ENCODE assay signal across 14 cellular contexts in the genomic region with DNA sequence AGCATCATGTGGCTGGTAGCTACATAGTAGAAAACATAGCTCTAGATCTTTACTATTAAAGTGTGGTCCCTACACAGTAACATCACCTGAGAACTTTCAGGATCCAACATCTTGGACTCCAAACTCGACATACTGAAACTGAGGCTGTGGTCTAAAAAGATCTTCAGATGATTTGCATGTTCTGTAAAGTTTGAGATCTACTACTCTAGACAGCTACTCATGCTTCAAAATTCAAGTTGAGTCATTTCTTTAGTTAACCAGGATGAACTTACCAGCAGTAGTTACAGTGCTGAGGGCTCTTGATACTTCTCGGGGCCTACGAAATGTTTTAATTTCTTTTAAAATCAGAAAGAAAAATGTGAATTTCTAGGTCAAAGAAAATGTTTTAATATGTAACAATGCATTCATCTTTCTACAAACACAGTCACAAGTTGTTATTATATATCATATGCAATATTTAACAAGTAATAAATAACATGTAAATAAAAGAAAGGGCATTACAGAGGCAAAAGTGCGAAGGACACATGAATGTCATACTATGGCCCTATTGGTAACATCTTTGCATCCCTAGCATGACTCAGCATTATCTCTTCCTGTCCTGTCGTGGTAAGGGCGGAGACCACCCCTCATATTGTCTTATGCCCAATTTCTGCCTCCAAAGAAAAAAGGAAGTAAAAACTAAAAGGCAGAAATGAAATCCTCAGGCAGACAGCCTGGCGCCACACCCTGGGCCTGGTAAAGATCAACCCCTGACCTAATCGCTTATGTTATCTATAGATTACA.
DNase-seq lines count a peak whose midpoint lies in the region; ATAC-seq and TF ChIP-seq lines count a peak whose summit lies in the region.
"Had no signal": no experiment of that assay in that cellular context is flagged by ENCODE, and none has a peak within 500 bp of the region (broad histone marks: within the 10 kb centered on the region; RNA-seq: fewer than 3 reads in every experiment).

No MANE protein-coding gene starts in this region.

- H3K27ac Mint-ChIP-seq in activated CD8-positive, alpha-beta memory T cell treated with anti-CD3 and anti-CD28 coated beads, Interleukin-2, amount 10 ng/mL, durations not matched to agents 7 days and 5 days: no peak overlapping the region
- H3K27ac Mint-ChIP-seq: activated CD4-positive, alpha-beta memory T cell treated with anti-CD3 and anti-CD28 coated beads for 36 hours had no signal

- H3K4me3 Mint-ChIP-seq in activated CD8-positive, alpha-beta memory T cell treated with anti-CD3 and anti-CD28 coated beads, Interleukin-2, amount 10 ng/mL, durations not matched to agents 7 days and 5 days: no peak overlapping the region
- H3K4me3 Mint-ChIP-seq: activated CD4-positive, alpha-beta memory T cell treated with anti-CD3 and anti-CD28 coated beads for 36 hours had no signal

- no peak overlapping the region for H3K9ac ChIP-seq in BLaER1 treated with 17β-estradiol and CSF1 and Interleukin-3, amounts not matched to agents 10 nM and 100 nM

- no peak overlapping the region for H3K4me3 ChIP-seq in BLaER1 treated with 17β-estradiol and CSF1 and Interleukin-3, amounts not matched to agents 10 nM and 100 nM
- H3K4me3 ChIP-seq in prostate gland (no peak overlapping the region), foreskin fibroblast (ENCODE audit: low read depth in 1 of 2, low read length in 2 of 2) (no peak overlapping the region)
- H3K4me3 ChIP-seq: suprapubic skin had no signal

- DNase-seq in activated CD8-positive, alpha-beta memory T cell treated with anti-CD3 and anti-CD28 coated beads, Interleukin-2, amount 10 ng/mL, durations not matched to agents 7 days and 5 days: no peak
- no peak for DNase-seq in anterior cingulate cortex (lab: John Stamatoyannopoulos, UW)
- no peak for DNase-seq in prostate gland (ENCODE audit: low spot score)
- DNase-seq in foreskin fibroblast: no peak
- DNase-seq: activated CD4-positive, alpha-beta memory T cell treated with anti-CD3 and anti-CD28 coated beads for 36 hours; mesenchymal stem cell; NCI-H510A treated with DMSO at 0.1 percent for 48 hours; stimulated activated CD4-positive, alpha-beta T cell treated with anti-CD3 and anti-CD28 coated beads, Interleukin-4, amount 100 ng/mL, for 4 hours had no signal

- CTCF ChIA-PET in activated CD8-positive, alpha-beta memory T cell treated with anti-CD3 and anti-CD28 coated beads, Interleukin-2, amount 10 ng/mL, durations not matched to agents 7 days and 5 days (lab: Charles Lee): no interaction called here

- WGBS in prostate gland: 87% methylated on average over 8 of the region's 8 CpGs

- no peak for TF ChIP-seq POLR2A in prostate gland (IDR thresholded peaks at IDR 0.05)

- H3K27me3 Mint-ChIP-seq in activated CD8-positive, alpha-beta memory T cell treated with anti-CD3 and anti-CD28 coated beads, Interleukin-2, amount 10 ng/mL, durations not matched to agents 7 days and 5 days: no peaks in the 10 kb centered on the region
- H3K27me3 Mint-ChIP-seq: activated CD4-positive, alpha-beta memory T cell treated with anti-CD3 and anti-CD28 coated beads for 36 hours had no signal

- H3K4me1 ChIP-seq in BLaER1 treated with 17β-estradiol and CSF1 and Interleukin-3, amounts not matched to agents 10 nM and 100 nM: peaks cover 0 to 21% (median 13%) of the 10 kb centered on the region in 10 experiments; a peak in 13 of 20 replicates
- H3K4me1 ChIP-seq in prostate gland (replicated peaks): no peaks in the 10 kb centered on the region
- H3K4me1 ChIP-seq: suprapubic skin had no signal

- no peaks in the 10 kb centered on the region for H3K36me3 Mint-ChIP-seq in activated CD8-positive, alpha-beta memory T cell treated with anti-CD3 and anti-CD28 coated beads, Interleukin-2, amount 10 ng/mL, durations not matched to agents 7 days and 5 days
- H3K36me3 Mint-ChIP-seq: activated CD4-positive, alpha-beta memory T cell treated with anti-CD3 and anti-CD28 coated beads for 36 hours had no signal

- no peaks in the 10 kb centered on the region for H3K4me1 Mint-ChIP-seq in activated CD8-positive, alpha-beta memory T cell treated with anti-CD3 and anti-CD28 coated beads, Interleukin-2, amount 10 ng/mL, durations not matched to agents 7 days and 5 days

- ATAC-seq in GM19395 (IDR thresholded peaks at IDR 0.05; ENCODE audit: unreplicated experiment): peak; percentile 97
- ATAC-seq in HG02798 (IDR thresholded peaks at IDR 0.05; ENCODE audit: poor library complexity, unreplicated experiment): peak; percentile 76
- peak; percentile 93 for ATAC-seq in HG03521 (IDR thresholded peaks at IDR 0.05; ENCODE audit: unreplicated experiment)
- ATAC-seq in activated CD8-positive, alpha-beta memory T cell treated with anti-CD3 and anti-CD28 coated beads, Interleukin-2, amount 10 ng/mL, durations not matched to agents 7 days and 5 days: no peak
- ATAC-seq: SK-N-SH treated with all-trans-retinoic acid at 6 μM for 48 hours had no signal

- peaks cover 0 to 4% (median 0%) of the 10 kb centered on the region in 11 experiments; a peak in 1 of 22 replicates for H3K9me3 ChIP-seq in BLaER1 treated with 17β-estradiol and CSF1 and Interleukin-3, amounts not matched to agents 10 nM and 100 nM (replicated peaks in 1 of 11)
- H3K9me3 ChIP-seq in prostate gland: no peaks in the 10 kb centered on the region
- H3K9me3 ChIP-seq: suprapubic skin had no signal

- no peaks in the 10 kb centered on the region for H4K20me1 ChIP-seq in BLaER1 treated with 17β-estradiol and CSF1 and Interleukin-3, amounts not matched to agents 10 nM and 100 nM

- H3K36me3 ChIP-seq in BLaER1 treated with 17β-estradiol and CSF1 and Interleukin-3, amounts not matched to agents 10 nM and 100 nM: no peaks in the 10 kb centered on the region
- H3K36me3 ChIP-seq in prostate gland: no peaks in the 10 kb centered on the region
- H3K36me3 ChIP-seq: suprapubic skin had no signal

- intact Hi-C loops in prostate gland (cut with DNase I): no loop called here

- H3K27ac ChIP-seq in BLaER1 treated with 17β-estradiol and CSF1 and Interleukin-3, amounts not matched to agents 10 nM and 100 nM: peak overlapping the region in 4 of 11 experiments; percentile 51 to 69 (median 59); a peak in 9 of 22 replicates
- H3K27ac ChIP-seq in prostate gland: no peak overlapping the region
- H3K27ac ChIP-seq: suprapubic skin had no signal

- peaks cover 6% of the 10 kb centered on the region for H3K9me3 Mint-ChIP-seq in activated CD8-positive, alpha-beta memory T cell treated with anti-CD3 and anti-CD28 coated beads, Interleukin-2, amount 10 ng/mL, durations not matched to agents 7 days and 5 days (ENCODE audit: low read depth)
- H3K9me3 Mint-ChIP-seq: activated CD4-positive, alpha-beta memory T cell treated with anti-CD3 and anti-CD28 coated beads for 36 hours had no signal

- TF ChIP-seq CTCF in prostate gland (IDR thresholded peaks at IDR 0.05) (no peak), foreskin fibroblast (IDR thresholded peaks at IDR 0.05; ENCODE audit: low read depth, low read length) (no peak)

- no peaks in the 10 kb centered on the region for H3K27me3 ChIP-seq in BLaER1 treated with 17β-estradiol and CSF1 and Interleukin-3, amounts not matched to agents 10 nM and 100 nM
- no peaks in the 10 kb centered on the region for H3K27me3 ChIP-seq in prostate gland (replicated peaks; ENCODE audit: insufficient read depth)
- H3K27me3 ChIP-seq: suprapubic skin had no signal

- peak overlapping the region in 7 of 11 experiments; percentile 7 to 76 (median 62); a peak in 12 of 22 replicates for H3K4me2 ChIP-seq in BLaER1 treated with 17β-estradiol and CSF1 and Interleukin-3, amounts not matched to agents 10 nM and 100 nM
